ENCODE assay signal across 11 cellular contexts in genomic region chr16:25966172-25967097, GRCh38.
A peak's percentile ranks its signal among the peaks of the same experiment; 100 is the strongest.
DNase-seq lines count a peak whose midpoint lies in the region; ATAC-seq lines count a peak whose summit lies in the region.
"Had no signal": no experiment of that assay in that cellular context is flagged by ENCODE, and none has a peak within 500 bp of the region (broad histone marks: within the 10 kb centered on the region; RNA-seq: fewer than 3 reads in every experiment).

No MANE protein-coding gene starts in this region.

- ATAC-seq in GM21423 (IDR thresholded peaks at IDR 0.05; ENCODE audit: unreplicated experiment) (peak; percentile 94), HG03175 (IDR thresholded peaks at IDR 0.05; ENCODE audit: unreplicated experiment) (peak; percentile 88)
- ATAC-seq in activated naive CD8-positive, alpha-beta T cell treated with anti-CD3 and anti-CD28 coated beads, Interleukin-2, amount 50 U/mL, for 24 hours, result peak; percentile 66

- in situ Hi-C loops in ACHN (cut with HindIII; ENCODE audit: low pct_ligation_motif_present, low pct_unique_long_range_greater_than_20kb, low sequenced_read_pairs), result no loop called here

- DNase-seq in activated CD8-positive, alpha-beta memory T cell treated with anti-CD3 and anti-CD28 coated beads, Interleukin-2, amount 50 U/mL, for 48 hours, result peak; percentile 49
- no peak for DNase-seq in activated CD8-positive, alpha-beta memory T cell treated with anti-CD3 and anti-CD28 coated beads for 24 hours
- no peak for DNase-seq in activated naive CD8-positive, alpha-beta T cell treated with anti-CD3 and anti-CD28 coated beads, Interleukin-2, amount 50 U/mL, for 24 hours
- DNase-seq in NCI-H524 treated with DMSO at 0.1 percent for 48 hours (lab: John Stamatoyannopoulos, UW), result no peak
- no peak for DNase-seq in ACHN
- no peak for DNase-seq in SIG-M5 treated with dmso at 0.1 percent for 504 hours (lab: John Stamatoyannopoulos, UW; ENCODE audit: unreplicated experiment)
- DNase-seq: effector memory CD4-positive, alpha-beta T cell; HCEC 1CT; stomach had no signal

- no peaks in the 10 kb centered on the region for H3K9me3 Mint-ChIP-seq in activated naive CD8-positive, alpha-beta T cell treated with anti-CD3 and anti-CD28 coated beads, Interleukin-2, amount 50 U/mL, for 24 hours

- H3K36me3 Mint-ChIP-seq in activated naive CD8-positive, alpha-beta T cell treated with anti-CD3 and anti-CD28 coated beads, Interleukin-2, amount 50 U/mL, for 24 hours (ENCODE audit: low read depth), result no peaks in the 10 kb centered on the region

- peaks cover 3% of the 10 kb centered on the region for H3K27me3 Mint-ChIP-seq in activated naive CD8-positive, alpha-beta T cell treated with anti-CD3 and anti-CD28 coated beads, Interleukin-2, amount 50 U/mL, for 24 hours

- peaks cover 6% of the 10 kb centered on the region for H3K4me1 Mint-ChIP-seq in activated naive CD8-positive, alpha-beta T cell treated with anti-CD3 and anti-CD28 coated beads, Interleukin-2, amount 50 U/mL, for 24 hours

- H3K4me3 Mint-ChIP-seq in activated naive CD8-positive, alpha-beta T cell treated with anti-CD3 and anti-CD28 coated beads, Interleukin-2, amount 50 U/mL, for 24 hours, result no peak overlapping the region

- no peak overlapping the region for H3K27ac Mint-ChIP-seq in activated naive CD8-positive, alpha-beta T cell treated with anti-CD3 and anti-CD28 coated beads, Interleukin-2, amount 50 U/mL, for 24 hours
